24 cellular contexts compared by ENCODE assay signal in the genomic region with DNA sequence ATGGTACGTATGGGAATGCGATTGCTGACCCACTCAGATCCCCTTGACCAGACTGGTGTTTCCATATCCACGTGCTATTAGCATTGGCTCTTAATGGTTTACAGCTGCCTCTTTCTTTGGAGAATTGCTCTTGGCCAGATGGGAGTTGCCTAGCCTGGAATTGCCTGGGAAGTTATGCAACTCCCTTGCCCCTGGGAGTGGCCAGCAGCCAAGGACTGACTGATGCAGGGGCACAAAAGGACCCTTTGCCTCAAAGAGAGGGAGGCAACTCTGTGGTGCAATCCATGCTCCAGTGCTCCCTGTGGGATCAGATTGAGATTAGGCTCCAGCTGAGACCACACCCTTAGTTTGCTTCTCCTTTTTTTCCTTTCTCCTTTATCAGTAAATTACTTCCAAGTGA.
DNase-seq lines count a peak whose midpoint lies in the region; TF ChIP-seq lines count a peak whose summit lies in the region.
"Had no signal": no experiment of that assay in that cellular context is flagged by ENCODE, and none has a peak within 500 bp of the region (broad histone marks: within the 10 kb centered on the region; RNA-seq: fewer than 3 reads in every experiment).

No MANE protein-coding gene starts in this region.

- TF ChIP-seq CTCF in foreskin fibroblast (IDR thresholded peaks at IDR 0.05; ENCODE audit: low read depth, low read length) = no peak
- no peak for TF ChIP-seq CTCF in ovary (IDR thresholded peaks at IDR 0.05)
- TF ChIP-seq CTCF in mesothelial cell of epicardium (IDR thresholded peaks at IDR 0.05; ENCODE audit: unreplicated experiment) = no peak

- intact Hi-C loops in ovary (cut with DNase I) = no loop called here

- H3K27me3 ChIP-seq in adipocyte (replicated peaks; ENCODE audit: control insufficient read depth, insufficient read depth, low read length) (no peaks in the 10 kb centered on the region), ovary (no peaks in the 10 kb centered on the region)
- H3K27me3 ChIP-seq: ascending aorta, dorsolateral prefrontal cortex had no signal

- no peaks in the 10 kb centered on the region for H3K4me1 Mint-ChIP-seq in mesothelial cell of epicardium
- H3K4me1 Mint-ChIP-seq: activated CD4-positive, alpha-beta T cell treated with anti-CD3 and anti-CD28 coated beads for 36 hours; activated naive CD4-positive, alpha-beta T cell treated with anti-CD3 and anti-CD28 coated beads, Interleukin-2, amount 10 ng/mL, durations not matched to agents 7 days and 5 days; central memory CD8-positive, alpha-beta T cell; nephron; stimulated activated memory B cell treated with anti-CD40 and anti-IgM and Interleukin-4, amounts not matched to agents 10 μg/mL and 1 μg/mL and 100 μg/mL, for 72 hours had no signal

- DNase-seq in adipocyte (ENCODE audit: low read depth) (peak; percentile 58), foreskin fibroblast (peak; percentile 40 to 79), ovary (peak in 3 of 5 donors; percentile 9 to 48 (median 40)), ureter (ENCODE audit: low spot score) (peak; percentile 45), mesothelial cell of epicardium (ENCODE audit: low spot score in 2 of 2, unreplicated experiment in 2 of 2) (no peak), NCI-H1436 treated with DMSO at 0.1 percent for 48 hours (lab: John Stamatoyannopoulos, UW) (no peak), substantia nigra (lab: John Stamatoyannopoulos, UW) (no peak)
- no peak for DNase-seq in activated CD4-positive, alpha-beta T cell treated with anti-CD3 and anti-CD28 coated beads for 4 hours
- DNase-seq: activated CD4-positive, alpha-beta T cell treated with anti-CD3 and anti-CD28 coated beads for 36 hours; activated naive CD4-positive, alpha-beta T cell treated with anti-CD3 and anti-CD28 coated beads, Interleukin-2, amount 10 ng/mL, durations not matched to agents 7 days and 5 days; activated T-cell treated with anti-CD3 and anti-CD28 coated beads, Interleukin-2, amount 50 U/mL, for 48 hours; dorsolateral prefrontal cortex; Karpas-422; NCI-H1092 treated with DMSO at 0.1 percent for 48 hours; NCI-H2029 treated with DMSO at 0.1 percent for 48 hours; NCI-H345; SIG-M5; small intestine; stimulated activated CD4-positive, alpha-beta T cell treated with anti-CD3 and anti-CD28 coated beads, Interleukin-2, amount 100 ng/mL, for 24 hours had no signal

- no peak for TF ChIP-seq POLR2A in ovary (IDR thresholded peaks at IDR 0.05)

- H3K9ac ChIP-seq in adipocyte (ENCODE audit: low read length) = no peak overlapping the region

- no peak overlapping the region for H3K27ac ChIP-seq in ovary
- H3K27ac ChIP-seq in substantia nigra (ENCODE audit: low read depth, low read length, poor library complexity, severe bottlenecking) = no peak overlapping the region
- H3K27ac ChIP-seq: dorsolateral prefrontal cortex had no signal

- H3K4me1 ChIP-seq in adipocyte (ENCODE audit: control insufficient read depth, insufficient read depth, low read length) (peaks cover 17% of the 10 kb centered on the region), ovary (ENCODE audit: insufficient read depth) (peaks cover 3% of the 10 kb centered on the region)

- 71 to 74% (median 73%) methylated on average over 3 of the region's 3 CpGs for WGBS in ovary, 3 donors

- H3K4me3 ChIP-seq in adipocyte (ENCODE audit: low read length) (no peak overlapping the region), foreskin fibroblast (ENCODE audit: low read depth in 1 of 2, low read length in 2 of 2) (no peak overlapping the region), ovary (no peak overlapping the region)
- H3K4me3 ChIP-seq: ascending aorta, dorsolateral prefrontal cortex, thoracic aorta had no signal

- no peaks in the 10 kb centered on the region for H3K36me3 ChIP-seq in adipocyte (ENCODE audit: control insufficient read depth, insufficient read depth, low read length, severe bottlenecking)
- H3K36me3 ChIP-seq in ovary = no peaks in the 10 kb centered on the region
- H3K36me3 ChIP-seq: ascending aorta, thoracic aorta had no signal

- H3K36me3 Mint-ChIP-seq in mesothelial cell of epicardium = no peaks in the 10 kb centered on the region
- H3K36me3 Mint-ChIP-seq: activated naive CD4-positive, alpha-beta T cell treated with anti-CD3 and anti-CD28 coated beads, Interleukin-2, amount 10 ng/mL, durations not matched to agents 7 days and 5 days; stimulated activated memory B cell treated with anti-CD40 and anti-IgM and Interleukin-4, amounts not matched to agents 10 μg/mL and 1 μg/mL and 100 μg/mL, for 72 hours had no signal

- no peak overlapping the region for H3K4me3 Mint-ChIP-seq in mesothelial cell of epicardium
- H3K4me3 Mint-ChIP-seq: activated CD4-positive, alpha-beta T cell treated with anti-CD3 and anti-CD28 coated beads for 36 hours; activated naive CD4-positive, alpha-beta T cell treated with anti-CD3 and anti-CD28 coated beads, Interleukin-2, amount 10 ng/mL, durations not matched to agents 7 days and 5 days; central memory CD8-positive, alpha-beta T cell; nephron; stimulated activated memory B cell treated with anti-CD40 and anti-IgM and Interleukin-4, amounts not matched to agents 10 μg/mL and 1 μg/mL and 100 μg/mL, for 72 hours had no signal

- H3K27ac Mint-ChIP-seq in mesothelial cell of epicardium = no peak overlapping the region
- H3K27ac Mint-ChIP-seq: activated CD4-positive, alpha-beta T cell treated with anti-CD3 and anti-CD28 coated beads for 36 hours; activated naive CD4-positive, alpha-beta T cell treated with anti-CD3 and anti-CD28 coated beads, Interleukin-2, amount 10 ng/mL, durations not matched to agents 7 days and 5 days; nephron; stimulated activated memory B cell treated with anti-CD40 and anti-IgM and Interleukin-4, amounts not matched to agents 10 μg/mL and 1 μg/mL and 100 μg/mL, for 72 hours had no signal

- peaks cover 11% of the 10 kb centered on the region for H3K27me3 Mint-ChIP-seq in mesothelial cell of epicardium (ENCODE audit: low read depth)
- H3K27me3 Mint-ChIP-seq: activated CD4-positive, alpha-beta T cell treated with anti-CD3 and anti-CD28 coated beads for 36 hours; activated naive CD4-positive, alpha-beta T cell treated with anti-CD3 and anti-CD28 coated beads, Interleukin-2, amount 10 ng/mL, durations not matched to agents 7 days and 5 days; central memory CD8-positive, alpha-beta T cell; stimulated activated memory B cell treated with anti-CD40 and anti-IgM and Interleukin-4, amounts not matched to agents 10 μg/mL and 1 μg/mL and 100 μg/mL, for 72 hours had no signal

- H3K9me3 Mint-ChIP-seq in mesothelial cell of epicardium = peaks cover 12% of the 10 kb centered on the region

- no peak for TF ChIP-seq EP300 in ovary (IDR thresholded peaks at IDR 0.05)

- H3K9me3 ChIP-seq in adipocyte (ENCODE audit: control insufficient read depth, low read length) (peaks cover 6% of the 10 kb centered on the region), ovary (no peaks in the 10 kb centered on the region)
- H3K9me3 ChIP-seq: ascending aorta, thoracic aorta had no signal

Comparison
In these comparisons a context has a peak if more than half of its experiments do, and no peak if none do; other contexts are left out.
1. DNase-seq: peak in adipocyte (single experiment), foreskin fibroblast (2 of 2), ovary (3 of 5) and ureter (single experiment); none in activated CD4-positive, alpha-beta T cell treated with anti-CD3 and anti-CD28 coated beads for 4 hours (0 of 2), mesothelial cell of epicardium (0 of 2), NCI-H1436 treated with DMSO at 0.1 percent for 48 hours (single experiment) and substantia nigra (0 of 49).